Comparison of ENCODE assay signal across 17 cellular contexts in the genomic region with DNA sequence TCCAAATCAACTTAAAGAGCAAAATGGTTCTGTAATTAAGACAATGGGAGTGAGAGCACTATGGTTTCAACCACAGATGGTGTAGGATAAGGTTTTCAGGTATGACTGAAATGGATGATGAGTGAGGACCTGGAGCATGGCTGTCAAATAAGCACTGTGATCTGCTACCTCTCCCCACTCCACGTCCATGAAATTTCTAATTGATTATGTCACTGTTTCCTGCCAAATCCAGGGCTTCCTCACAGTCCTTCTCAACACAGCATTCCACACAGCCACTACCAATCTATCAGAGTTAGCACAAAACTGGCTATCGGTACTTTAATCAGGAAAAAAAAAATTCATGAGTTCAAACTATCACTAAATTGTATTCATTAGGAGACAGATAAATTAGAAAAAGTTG.
"Had no signal": no experiment of that assay in that cellular context is flagged by ENCODE, and none has a peak within 500 bp of the region (broad histone marks: within the 10 kb centered on the region; RNA-seq: fewer than 3 reads in every experiment).

No MANE protein-coding gene starts in this region.

- DNase-seq: cortex of kidney; dorsolateral prefrontal cortex; effector memory CD4-positive, alpha-beta T cell; esophagus squamous epithelium; head of caudate nucleus; mucosa of descending colon; naive thymus-derived CD8-positive, alpha-beta T cell; ovary; sigmoid colon; stimulated activated naive CD4-positive, alpha-beta T cell treated with Interleukin-2 at 50 U/mL for 16 hours; trophoblast cell had no signal

- H3K36me3 Mint-ChIP-seq: naive thymus-derived CD8-positive, alpha-beta T cell had no signal

- H3K27ac Mint-ChIP-seq: naive thymus-derived CD8-positive, alpha-beta T cell had no signal

- H3K27ac ChIP-seq: dorsolateral prefrontal cortex, epithelial cell of prostate, esophagus squamous epithelium, foreskin keratinocyte, hepatocyte, neutrophil, ovary, right atrium auricular region, sigmoid colon, skin epidermis had no signal

- H3K4me1 ChIP-seq: esophagus squamous epithelium, foreskin keratinocyte, right atrium auricular region, sigmoid colon had no signal

- H3K79me2 ChIP-seq: hepatocyte had no signal

- H3K27me3 ChIP-seq: dorsolateral prefrontal cortex, esophagus squamous epithelium, foreskin keratinocyte, hepatocyte, neutrophil, ovary, right atrium auricular region, sigmoid colon had no signal

- H3K4me3 ChIP-seq: dorsolateral prefrontal cortex, esophagus squamous epithelium, hepatocyte, mucosa of descending colon, ovary, right atrium auricular region, sigmoid colon, skin epidermis had no signal

- H3K9me3 ChIP-seq: esophagus squamous epithelium, mucosa of descending colon, neutrophil, ovary, right atrium auricular region, sigmoid colon had no signal

- ATAC-seq: foreskin keratinocyte; mucosa of descending colon; naive thymus-derived CD8-positive, alpha-beta T cell had no signal

- H3K27me3 Mint-ChIP-seq: naive thymus-derived CD8-positive, alpha-beta T cell had no signal

- H3K4me2 ChIP-seq: hepatocyte had no signal

- H3K4me3 Mint-ChIP-seq: naive thymus-derived CD8-positive, alpha-beta T cell had no signal

- H3K36me3 ChIP-seq: esophagus squamous epithelium, neutrophil, ovary, right atrium auricular region, sigmoid colon had no signal

- H3K4me1 Mint-ChIP-seq: naive thymus-derived CD8-positive, alpha-beta T cell had no signal
